ENCODE assay signal across 8 cellular contexts in genomic region chr12:51047655-51048540, GRCh38.
A peak's percentile ranks its signal among the peaks of the same experiment; 100 is the strongest.
DNase-seq lines count a peak whose midpoint lies in the region; ATAC-seq lines count a peak whose summit lies in the region.

TSS of gene LETMD1 (plus strand) at chr12:51048327. CDS start at chr12:51048357, 30 bp downstream.

- peaks cover 18 to 26% (median 21%) of the 10 kb centered on the region in 10 experiments for H3K4me1 ChIP-seq in BLaER1 treated with 17β-estradiol and CSF1 and Interleukin-3, amounts not matched to agents 10 nM and 100 nM

- peak; percentile 97 for ATAC-seq in HG03460 (IDR thresholded peaks at IDR 0.05; ENCODE audit: unreplicated experiment)

- peaks cover 8 to 31% (median 24%) of the 10 kb centered on the region in 11 experiments for H3K36me3 ChIP-seq in BLaER1 treated with 17β-estradiol and CSF1 and Interleukin-3, amounts not matched to agents 10 nM and 100 nM

- peak within 1 kb of the TSS; percentile 65 to 85 (median 76) for H3K4me3 ChIP-seq in BLaER1 treated with 17β-estradiol and CSF1 and Interleukin-3, amounts not matched to agents 10 nM and 100 nM

- DNase-seq in GM19240 (ENCODE audit: insufficient read length, low spot score) (peak; percentile 91), NCI-H524 treated with DMSO at 0.1 percent for 48 hours (lab: John Stamatoyannopoulos, UW) (peak; percentile 89), kidney tubule cell (ENCODE audit: low spot score) (peak; percentile 98)
- DNase-seq in activated CD4-positive, alpha-beta T cell treated with anti-CD3 and anti-CD28 coated beads for 4 hours: peak; percentile 87 to 88
- peak; percentile 60 to 82 (median 76) for DNase-seq in stimulated activated CD4-positive, alpha-beta T cell treated with anti-CD3 and anti-CD28 coated beads, Interleukin-1b, Interleukin-23, amount 100 ng/mL, for 24 hours (ENCODE audit: low read depth in 4 of 4, low spot score in 1 of 4)

- peak within 1 kb of the TSS; percentile 86 to 97 (median 93) for H3K4me2 ChIP-seq in BLaER1 treated with 17β-estradiol and CSF1 and Interleukin-3, amounts not matched to agents 10 nM and 100 nM

- no peaks in the 10 kb centered on the region for H4K20me1 ChIP-seq in BLaER1 treated with 17β-estradiol and CSF1 and Interleukin-3, amounts not matched to agents 10 nM and 100 nM

- H3K27ac ChIP-seq in BLaER1 treated with 17β-estradiol and CSF1 and Interleukin-3, amounts not matched to agents 10 nM and 100 nM: peak within 1 kb of the TSS; percentile 82 to 96 (median 90)
- peak within 1 kb of the TSS; percentile 96 for H3K27ac ChIP-seq in cingulate gyrus (ENCODE audit: low read depth, low read length)

- H3K27me3 ChIP-seq in BLaER1 treated with 17β-estradiol and CSF1 and Interleukin-3, amounts not matched to agents 10 nM and 100 nM: no peaks in the 10 kb centered on the region

- H3K9ac ChIP-seq in BLaER1 treated with 17β-estradiol and CSF1 and Interleukin-3, amounts not matched to agents 10 nM and 100 nM: peak within 1 kb of the TSS; percentile 82 to 91 (median 87)

- H3K9me3 ChIP-seq in BLaER1 treated with 17β-estradiol and CSF1 and Interleukin-3, amounts not matched to agents 10 nM and 100 nM (replicated peaks in 1 of 11): no peaks in the 10 kb centered on the region

Comparison
In these comparisons a context has a peak if more than half of its experiments do, and no peak if none do; other contexts are left out.
1. Peak in every context shown above with its lines: DNase-seq, ATAC-seq, H3K4me3 ChIP-seq and H3K27ac ChIP-seq.